Comparison of ENCODE assay signal across 1 cellular context in the genomic region with DNA sequence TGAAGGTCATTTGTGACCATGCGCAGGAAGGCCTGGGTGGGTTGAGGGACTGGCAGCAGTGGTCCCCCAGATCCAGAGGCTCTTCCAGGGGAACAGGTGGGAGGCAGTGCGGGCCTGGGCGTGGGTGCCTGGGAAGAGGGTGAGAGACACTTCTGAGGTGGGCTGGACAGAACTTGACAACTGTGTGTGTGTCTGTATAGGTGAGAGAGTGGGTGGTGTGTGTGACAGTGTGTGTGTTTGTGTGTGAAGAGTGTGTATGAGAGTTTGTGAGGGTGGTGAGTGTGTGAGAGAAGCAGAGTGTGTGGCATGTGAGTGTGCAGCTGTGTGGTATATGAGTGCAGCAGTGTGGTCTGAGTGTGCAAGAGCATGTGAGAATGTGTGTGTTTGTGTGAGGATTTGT.
TF ChIP-seq lines count a peak whose summit lies in the region.

No MANE protein-coding gene starts in this region.

TF ChIP-seq in IMR-90, 13 proteins besides CTCF, POLR2A, EP300 and RAD21 (continued from another document):
- no peak for TF ChIP-seq MXI1 (IDR thresholded peaks at IDR 0.05; ENCODE audit: borderline replicate concordance, low read depth, low read length)
- TF ChIP-seq FOS (IDR thresholded peaks at IDR 0.05; ENCODE audit: low read depth, low read length): no peak
- no peak for TF ChIP-seq NFE2L2 (IDR thresholded peaks at IDR 0.05; ENCODE audit: low read depth, low read length)
- TF ChIP-seq RCOR1 (IDR thresholded peaks at IDR 0.05; ENCODE audit: insufficient replicate concordance, low read length): no peak
- TF ChIP-seq CEBPB (IDR thresholded peaks at IDR 0.05; ENCODE audit: low read depth, low read length): no peak
- no peak for TF ChIP-seq BHLHE40 (IDR thresholded peaks at IDR 0.05; ENCODE audit: low read depth, low read length)
- TF ChIP-seq MAFK (IDR thresholded peaks at IDR 0.05; ENCODE audit: low read depth, low read length): no peak
- TF ChIP-seq CHD1 (IDR thresholded peaks at IDR 0.05; ENCODE audit: low read depth, low read length): no peak
- TF ChIP-seq SMC3 (IDR thresholded peaks at IDR 0.05; ENCODE audit: low read depth, low read length): no peak
- TF ChIP-seq, protein P1, sequence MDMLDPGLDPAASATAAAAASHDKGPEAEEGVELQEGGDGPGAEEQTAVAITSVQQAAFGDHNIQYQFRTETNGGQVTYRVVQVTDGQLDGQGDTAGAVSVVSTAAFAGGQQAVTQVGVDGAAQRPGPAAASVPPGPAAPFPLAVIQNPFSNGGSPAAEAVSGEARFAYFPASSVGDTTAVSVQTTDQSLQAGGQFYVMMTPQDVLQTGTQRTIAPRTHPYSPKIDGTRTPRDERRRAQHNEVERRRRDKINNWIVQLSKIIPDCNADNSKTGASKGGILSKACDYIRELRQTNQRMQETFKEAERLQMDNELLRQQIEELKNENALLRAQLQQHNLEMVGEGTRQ (IDR thresholded peaks at IDR 0.05; ENCODE audit: low read depth, low read length): no peak
